9 cellular contexts compared by ENCODE assay signal in genomic region chr10:71729023-71729649, GRCh38. TPM values are rescaled to one million over a fixed set of nuclear protein-coding genes. Genes with fewer than 3 reads are reported as not detected.
DNase-seq lines count a peak whose midpoint lies in the region; ATAC-seq and TF ChIP-seq lines count a peak whose summit lies in the region.
"Had no signal": no experiment of that assay in that cellular context is flagged by ENCODE, and none has a peak within 500 bp of the region (broad histone marks: within the 10 kb centered on the region; RNA-seq: fewer than 3 reads in every experiment).

No MANE protein-coding gene starts in this region.

- POLR2A ChIA-PET in activated CD8-positive, alpha-beta T cell treated with anti-CD3 and anti-CD28 coated beads for 36 hours (lab: Charles Lee), result interaction anchor here (1.2 to 10.8 kb wide), 6 partner anchors 12 to 41 kb away, joined by 3 to 116 read pairs (median 54); partner anchors contain the start of gene VSIR

- no peaks in the 10 kb centered on the region for H3K27me3 Mint-ChIP-seq in activated CD4-positive, alpha-beta T cell treated with anti-CD3 and anti-CD28 coated beads, Interleukin-2, amount 10 ng/mL, durations not matched to agents 24 days and 14 days
- no peaks in the 10 kb centered on the region for H3K27me3 Mint-ChIP-seq in activated CD8-positive, alpha-beta T cell treated with anti-CD3 and anti-CD28 coated beads for 36 hours
- H3K27me3 Mint-ChIP-seq in type B pancreatic cell, result no peaks in the 10 kb centered on the region

- no peak for DNase-seq in activated CD4-positive, alpha-beta T cell treated with anti-CD3 and anti-CD28 coated beads, Interleukin-2, amount 10 ng/mL, durations not matched to agents 24 days and 14 days
- no peak for DNase-seq in activated CD4-positive, alpha-beta T cell treated with anti-CD3 and anti-CD28 coated beads for 4 hours
- no peak for DNase-seq in activated CD8-positive, alpha-beta T cell treated with anti-CD3 and anti-CD28 coated beads for 36 hours
- DNase-seq in kidney tubule cell (ENCODE audit: low spot score) (peak; percentile 43), type B pancreatic cell (ENCODE audit: extremely low spot score, unreplicated experiment) (no peak), mesenteric fat pad (ENCODE audit: low spot score) (no peak), COR-L47 (lab: John Stamatoyannopoulos, UW) (no peak)
- DNase-seq: Caco-2 had no signal

- CTCF ChIA-PET in activated CD8-positive, alpha-beta T cell treated with anti-CD3 and anti-CD28 coated beads for 36 hours (lab: Charles Lee), result interaction anchor here (1.0 to 7.3 kb wide), 7 partner anchors 13 to 44 kb away, joined by 4 to 57 read pairs (median 31); partner anchors contain the start of gene VSIR

- no peaks in the 10 kb centered on the region for H3K36me3 Mint-ChIP-seq in activated CD4-positive, alpha-beta T cell treated with anti-CD3 and anti-CD28 coated beads, Interleukin-2, amount 10 ng/mL, durations not matched to agents 24 days and 14 days (ENCODE audit: low read depth)
- peaks cover 8% of the 10 kb centered on the region for H3K36me3 Mint-ChIP-seq in activated CD8-positive, alpha-beta T cell treated with anti-CD3 and anti-CD28 coated beads for 36 hours (ENCODE audit: low read depth)
- no peaks in the 10 kb centered on the region for H3K36me3 Mint-ChIP-seq in type B pancreatic cell

- ATAC-seq in activated CD8-positive, alpha-beta T cell treated with anti-CD3 and anti-CD28 coated beads for 36 hours, result no peak
- no peak for ATAC-seq in HG03280 (IDR thresholded peaks at IDR 0.05; ENCODE audit: unreplicated experiment)

- H3K4me3 Mint-ChIP-seq in activated CD4-positive, alpha-beta T cell treated with anti-CD3 and anti-CD28 coated beads, Interleukin-2, amount 10 ng/mL, durations not matched to agents 24 days and 14 days, result peak overlapping the region; percentile 37
- no peak overlapping the region for H3K4me3 Mint-ChIP-seq in activated CD8-positive, alpha-beta T cell treated with anti-CD3 and anti-CD28 coated beads for 36 hours
- H3K4me3 Mint-ChIP-seq in type B pancreatic cell, result peak overlapping the region; percentile 34

- TF ChIP-seq CTCF in activated CD8-positive, alpha-beta T cell treated with anti-CD3 and anti-CD28 coated beads for 36 hours (IDR thresholded peaks at IDR 0.05), result no peak
- TF ChIP-seq CTCF in type B pancreatic cell (conservative IDR thresholded peaks at IDR 0.05), result no peak

- peaks cover 3% of the 10 kb centered on the region for H3K9me3 Mint-ChIP-seq in activated CD4-positive, alpha-beta T cell treated with anti-CD3 and anti-CD28 coated beads, Interleukin-2, amount 10 ng/mL, durations not matched to agents 24 days and 14 days
- peaks cover 3% of the 10 kb centered on the region for H3K9me3 Mint-ChIP-seq in activated CD8-positive, alpha-beta T cell treated with anti-CD3 and anti-CD28 coated beads for 36 hours
- H3K9me3 Mint-ChIP-seq in type B pancreatic cell, result no peaks in the 10 kb centered on the region

- intact Hi-C loops in activated CD4-positive, alpha-beta T cell treated with anti-CD3 and anti-CD28 coated beads, Interleukin-2, amount 10 ng/mL, durations not matched to agents 24 days and 14 days (cut with micrococcal nuclease), result loop anchor here (10.0 kb wide), 1 partner anchor 1154 kb away; no protein-coding TSS in a partner anchor
- intact Hi-C loops in activated CD8-positive, alpha-beta T cell treated with anti-CD3 and anti-CD28 coated beads for 36 hours (cut with micrococcal nuclease), result no loop called here

- peak overlapping the region; percentile 98 for H3K27ac Mint-ChIP-seq in activated CD4-positive, alpha-beta T cell treated with anti-CD3 and anti-CD28 coated beads, Interleukin-2, amount 10 ng/mL, durations not matched to agents 24 days and 14 days
- H3K27ac Mint-ChIP-seq in activated CD8-positive, alpha-beta T cell treated with anti-CD3 and anti-CD28 coated beads for 36 hours, result peak overlapping the region; percentile 99
- peak overlapping the region; percentile 88 for H3K27ac Mint-ChIP-seq in type B pancreatic cell

- H3K4me1 Mint-ChIP-seq in activated CD4-positive, alpha-beta T cell treated with anti-CD3 and anti-CD28 coated beads, Interleukin-2, amount 10 ng/mL, durations not matched to agents 24 days and 14 days, result peaks cover 70% of the 10 kb centered on the region
- peaks cover 96% of the 10 kb centered on the region for H3K4me1 Mint-ChIP-seq in activated CD8-positive, alpha-beta T cell treated with anti-CD3 and anti-CD28 coated beads for 36 hours (ENCODE audit: low read depth)
- peaks cover 24% of the 10 kb centered on the region for H3K4me1 Mint-ChIP-seq in type B pancreatic cell (ENCODE audit: unreplicated experiment)

RNA-seq across cellular contexts. Expression of gene C10orf105, which starts 9.6 kb away (rescaled TPM):
- total RNA-seq in activated CD4-positive, alpha-beta T cell treated with anti-CD3 and anti-CD28 coated beads, Interleukin-2, amount 10 ng/mL, durations not matched to agents 24 days and 14 days, result 0.26 and 0.33 TPM in 2 replicates
- total RNA-seq in activated CD8-positive, alpha-beta T cell treated with anti-CD3 and anti-CD28 coated beads for 36 hours, result under 1 TPM; 0.16 to 0.27 TPM
- total RNA-seq in type B pancreatic cell (ENCODE audit: low replicate concordance) (0.31 TPM in 1 of 2 replicates, not detected in the other), mesenteric fat pad (0.22 TPM)
- total RNA-seq: Caco-2 had no signal

RNA-seq across cellular contexts. Expression of gene VSIR, which starts 44.2 kb away (rescaled TPM):
- 125 and 131 TPM in 2 replicates for total RNA-seq in activated CD4-positive, alpha-beta T cell treated with anti-CD3 and anti-CD28 coated beads, Interleukin-2, amount 10 ng/mL, durations not matched to agents 24 days and 14 days
- total RNA-seq in activated CD8-positive, alpha-beta T cell treated with anti-CD3 and anti-CD28 coated beads for 36 hours, result 10 to 100 TPM; 59.6 to 61.0 TPM
- 47.0 and 82.1 TPM in 2 replicates for total RNA-seq in type B pancreatic cell (ENCODE audit: low replicate concordance)
- total RNA-seq in mesenteric fat pad, result 128 TPM
